ENCODE assay signal across 1 cellular context in the genomic region with DNA sequence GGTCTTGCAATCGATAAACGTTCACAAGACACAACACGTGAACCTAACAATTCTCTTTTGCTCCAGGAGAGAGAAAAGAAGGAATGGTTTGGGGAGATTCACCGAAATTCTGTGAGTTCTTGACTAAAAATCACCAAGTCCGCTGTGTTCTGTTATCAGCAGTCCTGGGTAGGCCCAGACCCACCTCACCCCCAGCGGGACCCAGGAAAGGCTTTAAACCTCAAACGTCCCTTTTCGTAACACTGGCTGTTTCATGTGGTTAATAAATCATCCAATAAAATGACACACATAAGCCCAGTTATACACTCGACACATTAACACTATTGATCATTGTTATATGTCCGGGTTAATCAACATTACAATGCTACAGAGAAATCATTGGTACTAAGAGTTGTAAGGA.
TF ChIP-seq lines count a peak whose summit lies in the region.

No MANE protein-coding gene starts in this region.

TF ChIP-seq in HepG2, 621 proteins besides CTCF, POLR2A, EP300 and RAD21 (continued from another document):
- no peak for TF ChIP-seq ZNF362 (CRISPR knock-in tag; IDR thresholded peaks at IDR 0.05; ENCODE audit: borderline replicate concordance)
- TF ChIP-seq ZNF839 (CRISPR knock-in tag; IDR thresholded peaks at IDR 0.05; ENCODE audit: borderline replicate concordance) = no peak
- TF ChIP-seq SUZ12 (IDR thresholded peaks at IDR 0.05; ENCODE audit: low read depth, low read length) = no peak
- TF ChIP-seq ZNF564 (CRISPR knock-in tag; IDR thresholded peaks at IDR 0.05) = no peak
- TF ChIP-seq PRMT3 (CRISPR knock-in tag; IDR thresholded peaks at IDR 0.05; ENCODE audit: borderline replicate concordance, low read depth) = no peak
- no peak for TF ChIP-seq GZF1 (CRISPR knock-in tag; IDR thresholded peaks at IDR 0.05)
- TF ChIP-seq NCOA5 (CRISPR knock-in tag; IDR thresholded peaks at IDR 0.05) = no peak
- TF ChIP-seq PAF1 (CRISPR knock-in tag; IDR thresholded peaks at IDR 0.05) = no peak
- no peak for TF ChIP-seq MED8 (CRISPR knock-in tag; IDR thresholded peaks at IDR 0.05; ENCODE audit: insufficient replicate concordance)
- TF ChIP-seq, protein P1, sequence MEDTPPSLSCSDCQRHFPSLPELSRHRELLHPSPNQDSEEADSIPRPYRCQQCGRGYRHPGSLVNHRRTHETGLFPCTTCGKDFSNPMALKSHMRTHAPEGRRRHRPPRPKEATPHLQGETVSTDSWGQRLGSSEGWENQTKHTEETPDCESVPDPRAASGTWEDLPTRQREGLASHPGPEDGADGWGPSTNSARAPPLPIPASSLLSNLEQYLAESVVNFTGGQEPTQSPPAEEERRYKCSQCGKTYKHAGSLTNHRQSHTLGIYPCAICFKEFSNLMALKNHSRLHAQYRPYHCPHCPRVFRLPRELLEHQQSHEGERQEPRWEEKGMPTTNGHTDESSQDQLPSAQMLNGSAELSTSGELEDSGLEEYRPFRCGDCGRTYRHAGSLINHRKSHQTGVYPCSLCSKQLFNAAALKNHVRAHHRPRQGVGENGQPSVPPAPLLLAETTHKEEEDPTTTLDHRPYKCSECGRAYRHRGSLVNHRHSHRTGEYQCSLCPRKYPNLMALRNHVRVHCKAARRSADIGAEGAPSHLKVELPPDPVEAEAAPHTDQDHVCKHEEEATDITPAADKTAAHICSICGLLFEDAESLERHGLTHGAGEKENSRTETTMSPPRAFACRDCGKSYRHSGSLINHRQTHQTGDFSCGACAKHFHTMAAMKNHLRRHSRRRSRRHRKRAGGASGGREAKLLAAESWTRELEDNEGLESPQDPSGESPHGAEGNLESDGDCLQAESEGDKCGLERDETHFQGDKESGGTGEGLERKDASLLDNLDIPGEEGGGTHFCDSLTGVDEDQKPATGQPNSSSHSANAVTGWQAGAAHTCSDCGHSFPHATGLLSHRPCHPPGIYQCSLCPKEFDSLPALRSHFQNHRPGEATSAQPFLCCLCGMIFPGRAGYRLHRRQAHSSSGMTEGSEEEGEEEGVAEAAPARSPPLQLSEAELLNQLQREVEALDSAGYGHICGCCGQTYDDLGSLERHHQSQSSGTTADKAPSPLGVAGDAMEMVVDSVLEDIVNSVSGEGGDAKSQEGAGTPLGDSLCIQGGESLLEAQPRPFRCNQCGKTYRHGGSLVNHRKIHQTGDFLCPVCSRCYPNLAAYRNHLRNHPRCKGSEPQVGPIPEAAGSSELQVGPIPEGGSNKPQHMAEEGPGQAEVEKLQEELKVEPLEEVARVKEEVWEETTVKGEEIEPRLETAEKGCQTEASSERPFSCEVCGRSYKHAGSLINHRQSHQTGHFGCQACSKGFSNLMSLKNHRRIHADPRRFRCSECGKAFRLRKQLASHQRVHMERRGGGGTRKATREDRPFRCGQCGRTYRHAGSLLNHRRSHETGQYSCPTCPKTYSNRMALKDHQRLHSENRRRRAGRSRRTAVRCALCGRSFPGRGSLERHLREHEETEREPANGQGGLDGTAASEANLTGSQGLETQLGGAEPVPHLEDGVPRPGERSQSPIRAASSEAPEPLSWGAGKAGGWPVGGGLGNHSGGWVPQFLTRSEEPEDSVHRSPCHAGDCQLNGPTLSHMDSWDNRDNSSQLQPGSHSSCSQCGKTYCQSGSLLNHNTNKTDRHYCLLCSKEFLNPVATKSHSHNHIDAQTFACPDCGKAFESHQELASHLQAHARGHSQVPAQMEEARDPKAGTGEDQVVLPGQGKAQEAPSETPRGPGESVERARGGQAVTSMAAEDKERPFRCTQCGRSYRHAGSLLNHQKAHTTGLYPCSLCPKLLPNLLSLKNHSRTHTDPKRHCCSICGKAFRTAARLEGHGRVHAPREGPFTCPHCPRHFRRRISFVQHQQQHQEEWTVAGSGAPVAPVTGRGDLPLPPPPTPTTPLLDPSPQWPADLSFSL (CRISPR knock-in tag; IDR thresholded peaks at IDR 0.05) = no peak
- TF ChIP-seq ZBTB3 (CRISPR knock-in tag; IDR thresholded peaks at IDR 0.05; ENCODE audit: borderline replicate concordance, low read depth) = no peak
- TF ChIP-seq NR3C1 (CRISPR knock-in tag; IDR thresholded peaks at IDR 0.05) = no peak
- TF ChIP-seq TMF1 (CRISPR knock-in tag; IDR thresholded peaks at IDR 0.05; ENCODE audit: low read depth) = no peak
